ENCODE assay signal across 11 cellular contexts in genomic region chr7:24894670-24895221, GRCh38.
DNase-seq lines count a peak whose midpoint lies in the region; ATAC-seq, FAIRE-seq and TF ChIP-seq lines count a peak whose summit lies in the region.
"Had no signal": no experiment of that assay in that cellular context is flagged by ENCODE, and none has a peak within 500 bp of the region (broad histone marks: within the 10 kb centered on the region; RNA-seq: fewer than 3 reads in every experiment).

No MANE protein-coding gene starts in this region.

- H3K27me3 Mint-ChIP-seq in brain: no peaks in the 10 kb centered on the region
- H3K27me3 Mint-ChIP-seq: activated CD8-positive, alpha-beta memory T cell treated with anti-CD3 and anti-CD28 coated beads, Interleukin-2, amount 10 ng/mL, durations not matched to agents 7 days and 5 days had no signal

- H3K4me3 Mint-ChIP-seq in brain: peak overlapping the region in 2 of 5 experiments; percentile 31 to 46
- H3K4me3 Mint-ChIP-seq: activated CD8-positive, alpha-beta memory T cell treated with anti-CD3 and anti-CD28 coated beads, Interleukin-2, amount 10 ng/mL, durations not matched to agents 7 days and 5 days had no signal

- H3K36me3 Mint-ChIP-seq in brain: no peaks in the 10 kb centered on the region

- H3K27ac ChIP-seq in C4-2B: no peak overlapping the region

- H3K9me3 Mint-ChIP-seq in brain: peaks cover 0 to 3% (median 0%) of the 10 kb centered on the region in 5 experiments

- no peak for FAIRE-seq in RCC 7860 (lab: Jason Lieb, UNC)

- DNase-seq in HuH-7 (ENCODE audit: low spot score) (peak; percentile 24), left lobe of liver (ENCODE audit: low spot score) (no peak), RCC 7860 (ENCODE audit: low spot score) (no peak), NCI-H2029 treated with DMSO at 0.1 percent for 48 hours (lab: John Stamatoyannopoulos, UW) (no peak)
- DNase-seq: activated CD8-positive, alpha-beta memory T cell treated with anti-CD3 and anti-CD28 coated beads, Interleukin-2, amount 10 ng/mL, durations not matched to agents 7 days and 5 days; NCI-H1417 treated with DMSO at 0.1 percent for 48 hours; substantia nigra had no signal

- ATAC-seq in left lobe of liver (peak; percentile 45), GM19023 (IDR thresholded peaks at IDR 0.05; ENCODE audit: unreplicated experiment) (no peak), GM19351 (IDR thresholded peaks at IDR 0.05; ENCODE audit: unreplicated experiment) (no peak)
- ATAC-seq: activated CD8-positive, alpha-beta memory T cell treated with anti-CD3 and anti-CD28 coated beads, Interleukin-2, amount 10 ng/mL, durations not matched to agents 7 days and 5 days had no signal

- H3K27ac Mint-ChIP-seq in brain: peak overlapping the region; percentile 72 to 97 (median 83)
- H3K27ac Mint-ChIP-seq: activated CD8-positive, alpha-beta memory T cell treated with anti-CD3 and anti-CD28 coated beads, Interleukin-2, amount 10 ng/mL, durations not matched to agents 7 days and 5 days had no signal

- H3K4me1 Mint-ChIP-seq in brain: peaks cover 33% of the 10 kb centered on the region

- TF ChIP-seq CTCF in C4-2B (conservative IDR thresholded peaks at IDR 0.05) (peak; percentile 28), brain (conservative IDR thresholded peaks at IDR 0.05) (peak in 1 of 2 experiments; percentile 18)
